ENCODE assay signal across 19 cellular contexts in the genomic region with DNA sequence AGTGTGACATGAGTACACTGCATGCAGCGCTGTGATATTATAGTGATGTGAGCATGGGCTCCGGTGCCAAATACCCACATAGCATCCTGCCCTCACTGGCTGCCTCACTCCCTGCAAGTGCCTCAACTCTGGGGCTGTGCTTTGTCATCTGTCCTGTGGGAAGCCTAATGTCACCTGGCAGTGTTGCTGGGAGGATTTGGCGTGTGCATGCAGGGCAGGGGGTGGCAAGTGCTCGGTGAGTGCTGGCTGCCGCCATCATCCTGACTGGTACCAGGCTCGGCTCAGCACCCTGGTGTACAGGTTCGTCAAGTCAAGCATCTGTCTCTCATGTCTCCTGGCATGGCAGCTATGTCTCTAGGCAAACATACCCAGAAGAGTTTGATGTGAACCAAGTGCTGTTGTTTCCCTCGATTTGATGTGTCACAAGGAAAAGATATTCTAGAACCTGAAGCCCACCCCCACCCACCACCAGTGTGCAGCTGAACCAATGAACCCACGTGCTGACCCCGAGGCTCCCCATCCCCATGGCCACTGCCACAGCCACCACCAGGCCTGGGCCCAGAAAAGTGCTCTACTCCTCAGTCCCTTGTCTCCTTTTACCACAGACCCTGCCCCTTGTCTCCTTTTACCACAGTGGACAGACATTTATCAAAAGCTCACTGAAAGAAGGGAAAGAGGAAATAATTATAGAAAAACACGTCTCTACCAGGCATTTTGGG.
"Had no signal": no experiment of that assay in that cellular context is flagged by ENCODE, and none has a peak within 500 bp of the region (broad histone marks: within the 10 kb centered on the region; RNA-seq: fewer than 3 reads in every experiment).

No MANE protein-coding gene starts in this region.

- DNase-seq: activated CD4-positive, alpha-beta memory T cell treated with anti-CD3 and anti-CD28 coated beads, Interleukin-2, amount 10 ng/mL, durations not matched to agents 7 days and 5 days; activated CD4-positive, alpha-beta T cell treated with anti-CD3 and anti-CD28 coated beads for 4 hours; amygdala; caudate nucleus; effector CD4-positive, alpha-beta T cell; foreskin melanocyte; immature natural killer cell; left cardiac atrium; midbrain; stimulated activated naive CD4-positive, alpha-beta T cell treated with Interleukin-2 at 50 U/mL for 16 hours; T-helper 17 cell; transverse colon had no signal

- H3K4me3 ChIP-seq: body of pancreas, lung, neural progenitor cell, transverse colon had no signal

- H3K9ac ChIP-seq: neural progenitor cell, parathyroid adenoma had no signal

- H3K4me1 Mint-ChIP-seq: activated CD4-positive, alpha-beta memory T cell treated with anti-CD3 and anti-CD28 coated beads, Interleukin-2, amount 10 ng/mL, durations not matched to agents 7 days and 5 days; T-helper 17 cell had no signal

- H3K36me3 ChIP-seq: neural progenitor cell, transverse colon had no signal

- H3K27me3 Mint-ChIP-seq: activated CD4-positive, alpha-beta memory T cell treated with anti-CD3 and anti-CD28 coated beads, Interleukin-2, amount 10 ng/mL, durations not matched to agents 7 days and 5 days; activated naive CD8-positive, alpha-beta T cell had no signal

- H3K27ac Mint-ChIP-seq: activated CD4-positive, alpha-beta memory T cell treated with anti-CD3 and anti-CD28 coated beads, Interleukin-2, amount 10 ng/mL, durations not matched to agents 7 days and 5 days; activated naive CD8-positive, alpha-beta T cell; immature natural killer cell; neural progenitor cell; T-helper 17 cell; WTC11 had no signal

- H3K27me3 ChIP-seq: body of pancreas, neural progenitor cell, transverse colon had no signal

- H3K4me3 Mint-ChIP-seq: activated CD4-positive, alpha-beta memory T cell treated with anti-CD3 and anti-CD28 coated beads, Interleukin-2, amount 10 ng/mL, durations not matched to agents 7 days and 5 days; activated naive CD8-positive, alpha-beta T cell; immature natural killer cell; neural progenitor cell; T-helper 17 cell; WTC11 had no signal

- H3K27ac ChIP-seq: body of pancreas, neural progenitor cell, parathyroid adenoma, transverse colon had no signal

- H3K9me3 Mint-ChIP-seq: activated CD4-positive, alpha-beta memory T cell treated with anti-CD3 and anti-CD28 coated beads, Interleukin-2, amount 10 ng/mL, durations not matched to agents 7 days and 5 days; immature natural killer cell; neural progenitor cell; WTC11 had no signal

- H3K4me1 ChIP-seq: transverse colon had no signal

- FAIRE-seq: colon had no signal

- ATAC-seq: body of pancreas, left cardiac atrium, T-helper 17 cell, WTC11 had no signal

- H3K9me3 ChIP-seq: body of pancreas, transverse colon had no signal

- H3K36me3 Mint-ChIP-seq: activated naive CD8-positive, alpha-beta T cell; WTC11 had no signal
